ENCODE assay signal across 21 cellular contexts in genomic region chr4:137299281-137299680, GRCh38.
"Had no signal": no experiment of that assay in that cellular context is flagged by ENCODE, and none has a peak within 500 bp of the region (broad histone marks: within the 10 kb centered on the region; RNA-seq: fewer than 3 reads in every experiment).

No MANE protein-coding gene starts in this region.

- H3K27me3 ChIP-seq: MG63, SJSA1 had no signal

- H3K4me1 ChIP-seq: SJSA1 had no signal

- H3K4me3 ChIP-seq: MG63, SJSA1, SK-N-MC had no signal

- DNase-seq: IMR-90, Karpas-422, KG1, MG63, NCI-H1092, NCI-H1105 treated with DMSO at 0.1 percent for 48 hours, NCI-H1417 treated with DMSO at 0.1 percent for 48 hours, NCI-H146, NCI-H1694 treated with DMSO at 0.1 percent for 48 hours, NCI-H1930, NCI-H2081, NCI-H2107, NCI-H2227 treated with DMSO at 0.1 percent for 48 hours, NCI-H526, NCI-H774, Right ventricle myocardium superior, RPMI8226, SIG-M5 had no signal

- H3K36me3 ChIP-seq: MG63, SJSA1 had no signal

- H3K27ac ChIP-seq: SJSA1, SK-N-MC had no signal

- ATAC-seq: HepG2 had no signal
